Comparison of ENCODE assay signal across 16 cellular contexts in the genomic region with DNA sequence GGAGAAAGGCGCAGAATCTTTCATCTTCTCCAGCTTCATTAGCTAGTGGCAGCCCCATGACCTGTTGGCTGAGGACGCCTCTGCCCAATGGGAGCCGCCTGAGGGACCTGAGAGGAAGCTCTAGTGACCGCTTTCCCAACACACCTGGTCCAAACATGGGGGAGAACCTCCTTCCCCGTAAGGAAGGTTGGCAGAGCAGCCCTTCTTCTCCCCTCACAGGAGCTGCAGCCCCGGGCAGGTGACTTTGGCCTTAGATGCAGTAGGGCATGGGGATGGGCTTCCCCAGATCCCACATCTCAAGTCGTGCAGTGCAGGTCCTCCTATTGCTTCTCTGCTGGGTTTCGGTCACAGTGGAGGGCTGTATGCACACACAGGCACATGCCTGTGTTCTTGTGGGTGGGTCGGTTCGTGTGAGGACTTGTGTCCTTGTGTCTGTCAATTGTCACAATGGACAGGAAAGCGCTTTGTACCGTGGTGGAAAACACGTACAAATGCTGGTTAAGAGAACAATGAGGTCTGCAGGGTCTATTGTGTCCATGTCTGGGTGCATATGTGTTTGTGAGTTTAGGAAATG. TPM values are rescaled to one million over a fixed set of nuclear protein-coding genes. Genes with fewer than 3 reads are reported as not detected.
DNase-seq lines count a peak whose midpoint lies in the region; ATAC-seq lines count a peak whose summit lies in the region.
"Had no signal": no experiment of that assay in that cellular context is flagged by ENCODE, and none has a peak within 500 bp of the region (broad histone marks: within the 10 kb centered on the region; RNA-seq: fewer than 3 reads in every experiment).

No MANE protein-coding gene starts in this region.

- no peaks in the 10 kb centered on the region for H3K9me3 Mint-ChIP-seq in activated naive CD4-positive, alpha-beta T cell treated with anti-CD3 and anti-CD28 coated beads, Interleukin-2, amount 10 ng/mL, durations not matched to agents 7 days and 5 days
- no peaks in the 10 kb centered on the region for H3K9me3 Mint-ChIP-seq in activated T-helper 1 cell treated with anti-CD3 and anti-CD28 coated beads, Interleukin-12 subunit alpha, Interleukin-12 subunit beta, Interleukin-2, Interleukin-4 antibody, amounts not matched to agents 30 ng/mL and 10 ng/mL and 1 ng/mL, durations not matched to agents 14 hours and 24 hours and 36 hours
- H3K9me3 Mint-ChIP-seq in memory B cell, result no peaks in the 10 kb centered on the region
- no peaks in the 10 kb centered on the region for H3K9me3 Mint-ChIP-seq in stimulated activated naive CD8-positive, alpha-beta T cell treated with anti-CD3 and anti-CD28 coated beads, Interleukin-15, Interleukin-2, amounts not matched to agents 100 ng/mL and 50 ng/mL, for 24 hours
- H3K9me3 Mint-ChIP-seq: CD8-positive, alpha-beta T cell had no signal

- no peak overlapping the region for H3K4me3 Mint-ChIP-seq in activated naive CD4-positive, alpha-beta T cell treated with anti-CD3 and anti-CD28 coated beads, Interleukin-2, amount 10 ng/mL, durations not matched to agents 7 days and 5 days
- H3K4me3 Mint-ChIP-seq in activated T-helper 1 cell treated with anti-CD3 and anti-CD28 coated beads, Interleukin-12 subunit alpha, Interleukin-12 subunit beta, Interleukin-2, Interleukin-4 antibody, amounts not matched to agents 30 ng/mL and 10 ng/mL and 1 ng/mL, durations not matched to agents 14 hours and 24 hours and 36 hours, result no peak overlapping the region
- no peak overlapping the region for H3K4me3 Mint-ChIP-seq in memory B cell
- peak overlapping the region; percentile 59 for H3K4me3 Mint-ChIP-seq in stimulated activated naive CD8-positive, alpha-beta T cell treated with anti-CD3 and anti-CD28 coated beads, Interleukin-15, Interleukin-2, amounts not matched to agents 100 ng/mL and 50 ng/mL, for 24 hours
- H3K4me3 Mint-ChIP-seq: CD8-positive, alpha-beta T cell had no signal

- peak overlapping the region; percentile 78 for H3K27ac Mint-ChIP-seq in activated naive CD4-positive, alpha-beta T cell treated with anti-CD3 and anti-CD28 coated beads, Interleukin-2, amount 10 ng/mL, durations not matched to agents 7 days and 5 days
- peak overlapping the region; percentile 75 for H3K27ac Mint-ChIP-seq in activated T-helper 1 cell treated with anti-CD3 and anti-CD28 coated beads, Interleukin-12 subunit alpha, Interleukin-12 subunit beta, Interleukin-2, Interleukin-4 antibody, amounts not matched to agents 30 ng/mL and 10 ng/mL and 1 ng/mL, durations not matched to agents 14 hours and 24 hours and 36 hours
- peak overlapping the region; percentile 87 for H3K27ac Mint-ChIP-seq in memory B cell
- peak overlapping the region; percentile 50 for H3K27ac Mint-ChIP-seq in stimulated activated naive CD8-positive, alpha-beta T cell treated with anti-CD3 and anti-CD28 coated beads, Interleukin-15, Interleukin-2, amounts not matched to agents 100 ng/mL and 50 ng/mL, for 24 hours
- H3K27ac Mint-ChIP-seq: CD8-positive, alpha-beta T cell had no signal

- H3K36me3 Mint-ChIP-seq in activated naive CD4-positive, alpha-beta T cell treated with anti-CD3 and anti-CD28 coated beads, Interleukin-2, amount 10 ng/mL, durations not matched to agents 7 days and 5 days, result peaks cover 4% of the 10 kb centered on the region
- H3K36me3 Mint-ChIP-seq in activated T-helper 1 cell treated with anti-CD3 and anti-CD28 coated beads, Interleukin-12 subunit alpha, Interleukin-12 subunit beta, Interleukin-2, Interleukin-4 antibody, amounts not matched to agents 30 ng/mL and 10 ng/mL and 1 ng/mL, durations not matched to agents 14 hours and 24 hours and 36 hours (ENCODE audit: low read depth), result no peaks in the 10 kb centered on the region
- peaks cover 2% of the 10 kb centered on the region for H3K36me3 Mint-ChIP-seq in memory B cell
- no peaks in the 10 kb centered on the region for H3K36me3 Mint-ChIP-seq in stimulated activated naive CD8-positive, alpha-beta T cell treated with anti-CD3 and anti-CD28 coated beads, Interleukin-15, Interleukin-2, amounts not matched to agents 100 ng/mL and 50 ng/mL, for 24 hours (ENCODE audit: low read depth)
- H3K36me3 Mint-ChIP-seq: CD8-positive, alpha-beta T cell had no signal

- peaks cover 25% of the 10 kb centered on the region for H3K4me1 Mint-ChIP-seq in activated naive CD4-positive, alpha-beta T cell treated with anti-CD3 and anti-CD28 coated beads, Interleukin-2, amount 10 ng/mL, durations not matched to agents 7 days and 5 days
- peaks cover 21% of the 10 kb centered on the region for H3K4me1 Mint-ChIP-seq in activated T-helper 1 cell treated with anti-CD3 and anti-CD28 coated beads, Interleukin-12 subunit alpha, Interleukin-12 subunit beta, Interleukin-2, Interleukin-4 antibody, amounts not matched to agents 30 ng/mL and 10 ng/mL and 1 ng/mL, durations not matched to agents 14 hours and 24 hours and 36 hours (ENCODE audit: low read depth)
- peaks cover 28% of the 10 kb centered on the region for H3K4me1 Mint-ChIP-seq in memory B cell
- H3K4me1 Mint-ChIP-seq in stimulated activated naive CD8-positive, alpha-beta T cell treated with anti-CD3 and anti-CD28 coated beads, Interleukin-15, Interleukin-2, amounts not matched to agents 100 ng/mL and 50 ng/mL, for 24 hours (ENCODE audit: low read depth), result peaks cover 49% of the 10 kb centered on the region

- peaks cover 100% of the 10 kb centered on the region for H3K27me3 Mint-ChIP-seq in activated naive CD4-positive, alpha-beta T cell treated with anti-CD3 and anti-CD28 coated beads, Interleukin-2, amount 10 ng/mL, durations not matched to agents 7 days and 5 days
- H3K27me3 Mint-ChIP-seq in activated T-helper 1 cell treated with anti-CD3 and anti-CD28 coated beads, Interleukin-12 subunit alpha, Interleukin-12 subunit beta, Interleukin-2, Interleukin-4 antibody, amounts not matched to agents 30 ng/mL and 10 ng/mL and 1 ng/mL, durations not matched to agents 14 hours and 24 hours and 36 hours (ENCODE audit: insufficient read depth), result peaks cover 77% of the 10 kb centered on the region
- peaks cover 38% of the 10 kb centered on the region for H3K27me3 Mint-ChIP-seq in memory B cell
- H3K27me3 Mint-ChIP-seq in stimulated activated naive CD8-positive, alpha-beta T cell treated with anti-CD3 and anti-CD28 coated beads, Interleukin-15, Interleukin-2, amounts not matched to agents 100 ng/mL and 50 ng/mL, for 24 hours, result peaks cover 79% of the 10 kb centered on the region

- DNase-seq in activated naive CD4-positive, alpha-beta T cell treated with anti-CD3 and anti-CD28 coated beads, Interleukin-2, amount 10 ng/mL, durations not matched to agents 7 days and 5 days, result no peak
- no peak for DNase-seq in activated naive CD4-positive, alpha-beta T cell treated with Interleukin-2 at 50 U/mL for 16 hours
- DNase-seq in activated T-helper 1 cell treated with anti-CD3 and anti-CD28 coated beads, Interleukin-12 subunit alpha, Interleukin-12 subunit beta, Interleukin-2, Interleukin-4 antibody, amounts not matched to agents 30 ng/mL and 10 ng/mL and 1 ng/mL, durations not matched to agents 14 hours and 24 hours and 36 hours (ENCODE audit: low spot score), result no peak
- DNase-seq in memory B cell (ENCODE audit: low spot score in 2 of 2) (no peak), NOMO-1 (lab: John Stamatoyannopoulos, UW; ENCODE audit: unreplicated experiment in 2 of 2) (no peak), NOMO-1 treated with DMSO at 0.1 percent for 48 hours (lab: John Stamatoyannopoulos, UW; ENCODE audit: unreplicated experiment) (no peak)
- DNase-seq: CD8-positive, alpha-beta T cell; DMS79 treated with DMSO at 0.1 percent for 48 hours; left colon; NCI-H187; NCI-H226; Peyer's patch; T-helper 9 cell had no signal

- CTCF ChIA-PET in activated naive CD4-positive, alpha-beta T cell treated with anti-CD3 and anti-CD28 coated beads, Interleukin-2, amount 10 ng/mL, durations not matched to agents 7 days and 5 days (lab: Charles Lee), result interaction anchor here (1.1 kb wide), 1 partner anchor 158 kb away, joined by 4 read pairs; no protein-coding TSS in a partner anchor

- intact Hi-C loops in activated T-helper 1 cell treated with anti-CD3 and anti-CD28 coated beads, Interleukin-12 subunit alpha, Interleukin-12 subunit beta, Interleukin-2, Interleukin-4 antibody, amounts not matched to agents 30 ng/mL and 10 ng/mL and 1 ng/mL, durations not matched to agents 14 hours and 24 hours and 36 hours (cut with micrococcal nuclease), result no loop called here

- ATAC-seq in memory B cell (ENCODE audit: low read depth), result no peak
- ATAC-seq: CD8-positive, alpha-beta T cell; gastroesophageal sphincter; left colon had no signal

RNA-seq across cellular contexts. Expression of gene ISLR2, which starts 1.3 kb away (rescaled TPM):
- total RNA-seq in activated T-helper 1 cell treated with anti-CD3 and anti-CD28 coated beads, Interleukin-12 subunit alpha, Interleukin-12 subunit beta, Interleukin-2, Interleukin-4 antibody, amounts not matched to agents 30 ng/mL and 10 ng/mL and 1 ng/mL, durations not matched to agents 14 hours and 24 hours and 36 hours, result not detected in 2 replicates
- total RNA-seq: CD8-positive, alpha-beta T cell; SK-MEL-5 had no signal

RNA-seq across cellular contexts. Expression of gene ISLR, which starts 41.8 kb away (rescaled TPM):
- not detected in 2 replicates for total RNA-seq in activated T-helper 1 cell treated with anti-CD3 and anti-CD28 coated beads, Interleukin-12 subunit alpha, Interleukin-12 subunit beta, Interleukin-2, Interleukin-4 antibody, amounts not matched to agents 30 ng/mL and 10 ng/mL and 1 ng/mL, durations not matched to agents 14 hours and 24 hours and 36 hours
- total RNA-seq: CD8-positive, alpha-beta T cell; SK-MEL-5 had no signal

RNA-seq across cellular contexts. Expression of gene GOLGA6A, which starts 49.4 kb away (rescaled TPM):
- not detected in 2 replicates for total RNA-seq in activated T-helper 1 cell treated with anti-CD3 and anti-CD28 coated beads, Interleukin-12 subunit alpha, Interleukin-12 subunit beta, Interleukin-2, Interleukin-4 antibody, amounts not matched to agents 30 ng/mL and 10 ng/mL and 1 ng/mL, durations not matched to agents 14 hours and 24 hours and 36 hours
- total RNA-seq: CD8-positive, alpha-beta T cell; left colon; SK-MEL-5 had no signal
